Comparison of ENCODE assay signal across 25 cellular contexts in the genomic region with DNA sequence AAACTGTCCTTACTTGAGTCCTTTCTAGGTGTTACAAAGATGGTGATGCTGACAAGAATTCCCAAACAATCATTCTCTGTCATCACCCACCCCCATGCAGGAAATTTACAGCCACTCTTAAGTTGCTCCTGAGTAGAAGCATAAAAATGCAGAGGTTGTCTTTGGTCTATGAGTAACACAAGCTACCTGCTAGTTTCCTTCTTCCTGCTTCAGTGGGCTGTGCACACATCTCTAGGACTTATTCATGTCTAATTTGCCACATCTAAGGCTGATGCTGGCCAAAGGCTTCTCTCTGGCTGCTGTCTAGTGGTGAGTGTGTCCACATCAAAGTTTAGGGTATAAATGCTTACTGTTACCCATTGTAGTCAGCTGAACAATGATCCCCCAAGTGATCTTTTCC.
"Had no signal": no experiment of that assay in that cellular context is flagged by ENCODE, and none has a peak within 500 bp of the region (broad histone marks: within the 10 kb centered on the region; RNA-seq: fewer than 3 reads in every experiment).

No MANE protein-coding gene starts in this region.

- H3K9me3 ChIP-seq: colonic mucosa, esophagus squamous epithelium, gastrocnemius medialis, lower lobe of right lung had no signal

- FAIRE-seq: endometrium, islet of Langerhans, kidney had no signal

- H3K4me1 ChIP-seq: colonic mucosa, gastrocnemius medialis, left lung had no signal

- ATAC-seq: effector memory CD8-positive, alpha-beta T cell; esophagus mucosa; gastrocnemius medialis; heart right ventricle; left colon; left lung; left ventricle myocardium superior; lower lobe of right lung; mucosa of descending colon had no signal

- H3K27ac ChIP-seq: colonic mucosa, epithelial cell of prostate, esophagus squamous epithelium, gastrocnemius medialis, heart right ventricle, left lung, lower lobe of right lung had no signal

- H3K36me3 ChIP-seq: colonic mucosa, esophagus squamous epithelium, gastrocnemius medialis, heart right ventricle, left lung, lower lobe of right lung had no signal

- DNase-seq: colonic mucosa; cortex of kidney; effector CD8-positive, alpha-beta T cell; effector memory CD8-positive, alpha-beta T cell; endodermal cell; erythroblast; esophagus squamous epithelium; foreskin fibroblast; foreskin melanocyte; gastrocnemius medialis; glutamatergic neuron; heart right ventricle; hippocampal formation; kidney; left colon; left lung; left ventricle myocardium superior; lower lobe of right lung; mesenchymal stem cell; mucosa of descending colon; naive B cell had no signal

- H3K4me3 ChIP-seq: colonic mucosa, esophagus squamous epithelium, gastrocnemius medialis, heart right ventricle, left lung, lower lobe of right lung, mucosa of descending colon had no signal

- H3K27me3 ChIP-seq: colonic mucosa, esophagus squamous epithelium, gastrocnemius medialis, left lung had no signal
